Comparison of ENCODE assay signal across 23 cellular contexts in the genomic region with DNA sequence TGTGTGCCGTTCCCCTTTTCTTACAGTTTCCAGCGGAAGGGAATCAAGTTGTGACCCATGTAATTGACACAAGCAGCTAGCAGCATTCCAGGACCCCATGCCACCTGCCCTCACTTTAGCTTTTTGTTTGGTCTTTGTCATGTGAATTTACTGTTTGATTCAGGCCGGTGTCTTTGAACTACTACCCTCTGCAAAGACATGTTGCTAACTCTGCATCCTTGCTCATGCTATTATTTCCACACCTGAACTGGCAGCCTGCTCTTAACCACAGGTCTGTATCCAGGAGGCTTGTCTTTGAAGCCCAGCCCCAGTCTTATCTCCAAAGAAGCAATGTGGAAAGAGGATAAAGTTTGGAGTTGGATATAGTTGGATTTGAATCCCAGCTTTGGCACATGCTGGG. TPM values are rescaled to one million over a fixed set of nuclear protein-coding genes. Genes with fewer than 3 reads are reported as not detected.
A peak's percentile ranks its signal among the peaks of the same experiment; 100 is the strongest.
DNase-seq lines count a peak whose midpoint lies in the region; ATAC-seq and TF ChIP-seq lines count a peak whose summit lies in the region.
"Had no signal": no experiment of that assay in that cellular context is flagged by ENCODE, and none has a peak within 500 bp of the region (broad histone marks: within the 10 kb centered on the region; RNA-seq: fewer than 3 reads in every experiment).

No MANE protein-coding gene starts in this region.

- intact Hi-C loops in activated CD4-positive, alpha-beta T cell treated with anti-CD3 and anti-CD28 coated beads, Interleukin-2, amount 10 ng/mL, durations not matched to agents 24 days and 14 days (cut with micrococcal nuclease) = no loop called here
- intact Hi-C loops in stomach (cut with DNase I; ENCODE audit: low total_unique reads) (no loop called here), left ventricle myocardium superior (cut with micrococcal nuclease) (no loop called here)

- DNase-seq in activated CD4-positive, alpha-beta T cell treated with anti-CD3 and anti-CD28 coated beads, Interleukin-2, amount 10 ng/mL, durations not matched to agents 24 days and 14 days = no peak
- DNase-seq in activated CD4-positive, alpha-beta T cell treated with anti-CD3 and anti-CD28 coated beads for 1 hour = no peak
- DNase-seq in effector memory CD8-positive, alpha-beta T cell = no peak
- DNase-seq in memory B cell (ENCODE audit: low spot score in 2 of 2) = no peak
- peak; percentile 29 for DNase-seq in stomach
- no peak for DNase-seq in SHP77 (lab: John Stamatoyannopoulos, UW)
- DNase-seq in left ventricle myocardium superior = no peak
- DNase-seq in activated CD4-positive, alpha-beta T cell treated with anti-CD3 and anti-CD28 coated beads, Interleukin-2, amount 50 U/mL, for 4 hours = no peak
- DNase-seq: activated CD4-positive, alpha-beta memory T cell treated with anti-CD3 and anti-CD28 coated beads, Interleukin-2, amount 10 ng/mL, durations not matched to agents 7 days and 5 days; AML-193; NCI-H1105 treated with DMSO at 0.1 percent for 48 hours; NCI-H526 treated with DMSO at 0.1 percent for 48 hours; occipital lobe; spleen; stimulated activated CD4-positive, alpha-beta T cell treated with anti-CD3 and anti-CD28 coated beads, Interleukin-4, amount 100 ng/mL, for 1 hour; stimulated activated naive CD8-positive, alpha-beta T cell treated with anti-CD3 and anti-CD28 coated beads, Interleukin-15, amount 100 ng/mL, for 72 hours; transverse colon; WERI-Rb-1 had no signal

- no peak for TF ChIP-seq POLR2A in stomach (IDR thresholded peaks at IDR 0.05)

- peaks cover 13 to 88% (median 54%) of the 10 kb centered on the region in 4 donors for H3K4me1 ChIP-seq in stomach

- H3K9me3 ChIP-seq in stomach = no peaks in the 10 kb centered on the region
- H3K9me3 ChIP-seq: adrenal gland, left ventricle myocardium inferior, spleen, transverse colon had no signal

- H3K4me1 Mint-ChIP-seq in activated CD4-positive, alpha-beta T cell treated with anti-CD3 and anti-CD28 coated beads, Interleukin-2, amount 10 ng/mL, durations not matched to agents 24 days and 14 days = peaks cover 19% of the 10 kb centered on the region
- peaks cover 69 to 88% of the 10 kb centered on the region in 2 donors for H3K4me1 Mint-ChIP-seq in effector memory CD8-positive, alpha-beta T cell (ENCODE audit: low read depth in 2 of 2)
- H3K4me1 Mint-ChIP-seq in memory B cell = peaks cover 55% of the 10 kb centered on the region

- H3K36me3 Mint-ChIP-seq in activated CD4-positive, alpha-beta T cell treated with anti-CD3 and anti-CD28 coated beads, Interleukin-2, amount 10 ng/mL, durations not matched to agents 24 days and 14 days (ENCODE audit: low read depth) = peaks cover 12% of the 10 kb centered on the region
- H3K36me3 Mint-ChIP-seq in effector memory CD8-positive, alpha-beta T cell (ENCODE audit: insufficient read depth) = peaks cover 21% of the 10 kb centered on the region
- H3K36me3 Mint-ChIP-seq in memory B cell = peaks cover 13% of the 10 kb centered on the region

- no peaks in the 10 kb centered on the region for H3K9me3 Mint-ChIP-seq in activated CD4-positive, alpha-beta T cell treated with anti-CD3 and anti-CD28 coated beads, Interleukin-2, amount 10 ng/mL, durations not matched to agents 24 days and 14 days
- H3K9me3 Mint-ChIP-seq in effector memory CD8-positive, alpha-beta T cell = no peaks in the 10 kb centered on the region
- no peaks in the 10 kb centered on the region for H3K9me3 Mint-ChIP-seq in memory B cell
- H3K9me3 Mint-ChIP-seq: activated CD4-positive, alpha-beta memory T cell treated with anti-CD3 and anti-CD28 coated beads, Interleukin-2, amount 10 ng/mL, durations not matched to agents 7 days and 5 days; stimulated activated naive CD8-positive, alpha-beta T cell treated with anti-CD3 and anti-CD28 coated beads, Interleukin-15, amount 100 ng/mL, for 72 hours; T-helper 2 cell treated with Interferon-gamma antibody and Interleukin-4, amounts not matched to agents 5 μg/mL and 100 μg/mL, for 36 hours had no signal

- no peak for ATAC-seq in effector memory CD8-positive, alpha-beta T cell (replicated peaks)
- ATAC-seq in memory B cell (ENCODE audit: low read depth) = no peak
- no peak for ATAC-seq in left ventricle myocardium superior
- ATAC-seq: stimulated activated naive CD8-positive, alpha-beta T cell treated with anti-CD3 and anti-CD28 coated beads, Interleukin-15, amount 100 ng/mL, for 72 hours had no signal

- H3K27me3 Mint-ChIP-seq in activated CD4-positive, alpha-beta T cell treated with anti-CD3 and anti-CD28 coated beads, Interleukin-2, amount 10 ng/mL, durations not matched to agents 24 days and 14 days = no peaks in the 10 kb centered on the region
- no peaks in the 10 kb centered on the region for H3K27me3 Mint-ChIP-seq in effector memory CD8-positive, alpha-beta T cell
- no peaks in the 10 kb centered on the region for H3K27me3 Mint-ChIP-seq in memory B cell
- H3K27me3 Mint-ChIP-seq: activated CD4-positive, alpha-beta memory T cell treated with anti-CD3 and anti-CD28 coated beads, Interleukin-2, amount 10 ng/mL, durations not matched to agents 7 days and 5 days; stimulated activated naive CD8-positive, alpha-beta T cell treated with anti-CD3 and anti-CD28 coated beads, Interleukin-15, amount 100 ng/mL, for 72 hours had no signal

- H3K4me3 Mint-ChIP-seq in activated CD4-positive, alpha-beta T cell treated with anti-CD3 and anti-CD28 coated beads, Interleukin-2, amount 10 ng/mL, durations not matched to agents 24 days and 14 days = no peak overlapping the region
- no peak overlapping the region for H3K4me3 Mint-ChIP-seq in effector memory CD8-positive, alpha-beta T cell
- no peak overlapping the region for H3K4me3 Mint-ChIP-seq in memory B cell
- H3K4me3 Mint-ChIP-seq: activated CD4-positive, alpha-beta memory T cell treated with anti-CD3 and anti-CD28 coated beads, Interleukin-2, amount 10 ng/mL, durations not matched to agents 7 days and 5 days; stimulated activated naive CD8-positive, alpha-beta T cell treated with anti-CD3 and anti-CD28 coated beads, Interleukin-15, amount 100 ng/mL, for 72 hours; T-helper 2 cell treated with Interferon-gamma antibody and Interleukin-4, amounts not matched to agents 5 μg/mL and 100 μg/mL, for 36 hours had no signal

- H3K27me3 ChIP-seq in stomach = no peaks in the 10 kb centered on the region
- H3K27me3 ChIP-seq: adrenal gland, spleen, transverse colon had no signal

- no peak for TF ChIP-seq CTCF in stomach (IDR thresholded peaks at IDR 0.05)

- H3K4me3 ChIP-seq in stomach = no peak overlapping the region
- H3K4me3 ChIP-seq: adrenal gland, coronary artery, left ventricle myocardium inferior, spleen, transverse colon had no signal

- WGBS in stomach, 5 donors = 60 to 84% (median 70%) methylated on average over 3 of the region's 3 CpGs

- no peak for TF ChIP-seq EP300 in stomach (IDR thresholded peaks at IDR 0.05)

- peak overlapping the region; percentile 22 for H3K27ac Mint-ChIP-seq in activated CD4-positive, alpha-beta T cell treated with anti-CD3 and anti-CD28 coated beads, Interleukin-2, amount 10 ng/mL, durations not matched to agents 24 days and 14 days
- H3K27ac Mint-ChIP-seq in effector memory CD8-positive, alpha-beta T cell = peak overlapping the region; percentile 8 to 78
- H3K27ac Mint-ChIP-seq in memory B cell = peak overlapping the region; percentile 61
- H3K27ac Mint-ChIP-seq: activated CD4-positive, alpha-beta memory T cell treated with anti-CD3 and anti-CD28 coated beads, Interleukin-2, amount 10 ng/mL, durations not matched to agents 7 days and 5 days; stimulated activated naive CD8-positive, alpha-beta T cell treated with anti-CD3 and anti-CD28 coated beads, Interleukin-15, amount 100 ng/mL, for 72 hours; T-helper 2 cell treated with Interferon-gamma antibody and Interleukin-4, amounts not matched to agents 5 μg/mL and 100 μg/mL, for 36 hours had no signal

- H3K36me3 ChIP-seq in stomach = peaks cover 0 to 6% (median 0%) of the 10 kb centered on the region in 4 donors
- H3K36me3 ChIP-seq: adrenal gland, left ventricle myocardium inferior, transverse colon had no signal

- peak overlapping the region in 2 of 5 donors; percentile 3 to 17 for H3K27ac ChIP-seq in stomach
- H3K27ac ChIP-seq: adrenal gland, coronary artery, HL-60, transverse colon, WERI-Rb-1 had no signal

RNA-seq across cellular contexts. Expression of gene RALY, which starts 52.2 kb away (rescaled TPM):
- total RNA-seq in activated CD4-positive, alpha-beta T cell treated with anti-CD3 and anti-CD28 coated beads, Interleukin-2, amount 10 ng/mL, durations not matched to agents 24 days and 14 days = 152 and 153 TPM in 2 replicates
- 100 to 1,000 TPM in 1 of 5 donors, 10 to 100 TPM in 4; 21.6 to 389 (median 67.4) TPM for total RNA-seq in stomach
- 100 to 1,000 TPM; 117 to 160 (median 129) TPM for polyA plus RNA-seq in stomach
- total RNA-seq in left ventricle myocardium superior = 104 TPM
